1 cellular context compared by ENCODE assay signal in genomic region chr2:151423760-151424159, GRCh38.
TF ChIP-seq lines count a peak whose summit lies in the region.

No MANE protein-coding gene starts in this region.

TF ChIP-seq in GM23338, 12 proteins besides CTCF, POLR2A, EP300 and RAD21 (continued from another document):
- TF ChIP-seq ZNF462 (CRISPR knock-in tag; IDR thresholded peaks at IDR 0.05), result no peak
- TF ChIP-seq STAT1 (IDR thresholded peaks at IDR 0.05; ENCODE audit: unreplicated experiment), result no peak
- no peak for TF ChIP-seq ETS1 (IDR thresholded peaks at IDR 0.05)
